Comparison of ENCODE assay signal across 25 cellular contexts in genomic region chr4:81606166-81606565, GRCh38.
DNase-seq lines count a peak whose midpoint lies in the region; FAIRE-seq and TF ChIP-seq lines count a peak whose summit lies in the region.
"Had no signal": no experiment of that assay in that cellular context is flagged by ENCODE, and none has a peak within 500 bp of the region (broad histone marks: within the 10 kb centered on the region; RNA-seq: fewer than 3 reads in every experiment).

No MANE protein-coding gene starts in this region.

- H3F3A ChIP-seq in OCI-LY1 (ENCODE audit: insufficient read depth, low read length): no peaks in the 10 kb centered on the region

- no peaks in the 10 kb centered on the region for H3K79me2 ChIP-seq in OCI-LY1 (ENCODE audit: insufficient read depth, low read length)

- peak; percentile 2 for DNase-seq in fibroblast of peridontal ligament (ENCODE audit: extremely low read depth)
- peak; percentile 22 for DNase-seq in putamen (ENCODE audit: low spot score)
- DNase-seq in activated T-helper 1 cell treated with anti-CD3 and anti-CD28 coated beads, Interleukin-12 subunit alpha, Interleukin-12 subunit beta, Interleukin-2, Interleukin-4 antibody, amounts not matched to agents 30 ng/mL and 10 ng/mL and 1 ng/mL, durations not matched to agents 14 hours and 24 hours and 36 hours (ENCODE audit: low spot score): no peak
- no peak for DNase-seq in NCI-H1105 (lab: John Stamatoyannopoulos, UW)
- DNase-seq in SW 1271 (lab: John Stamatoyannopoulos, UW): no peak
- DNase-seq in HTR-8/SVneo (ENCODE audit: insufficient read length, low spot score): no peak
- DNase-seq: activated CD4-positive, alpha-beta memory T cell treated with anti-CD3 and anti-CD28 coated beads, Interleukin-2, amount 10 ng/mL, durations not matched to agents 7 days and 5 days; activated CD4-positive, CD25-positive, alpha-beta regulatory T cell; activated effector memory CD4-positive, alpha-beta T cell treated with Interleukin-2 at 50 U/mL for 16 hours; DMS79; effector CD8-positive, alpha-beta T cell; erythroblast; foreskin melanocyte; immature natural killer cell; NCI-H2081 treated with DMSO at 0.1 percent for 48 hours; NCI-H82; stimulated activated CD4-positive, alpha-beta T cell treated with anti-CD3 and anti-CD28 coated beads, Interleukin-15, amount 100 ng/mL, for 24 hours; stimulated activated naive CD8-positive, alpha-beta T cell treated with anti-CD3 and anti-CD28 coated beads, Interleukin-15, amount 100 ng/mL, for 72 hours; T1000 had no signal

- no peaks in the 10 kb centered on the region for H3K36me3 ChIP-seq in BLaER1
- H3K36me3 ChIP-seq in OCI-LY1 (ENCODE audit: insufficient read depth, low read length): no peaks in the 10 kb centered on the region
- H3K36me3 ChIP-seq: tibial artery had no signal

- H3K27ac ChIP-seq in BLaER1: 0 out of 2 replicates have a peak overlapping the region, but pooled peaks have one; percentile 33
- peak overlapping the region; percentile 88 for H3K27ac ChIP-seq in OCI-LY1 (ENCODE audit: low read depth, low read length, poor library complexity, severe bottlenecking)
- H3K27ac ChIP-seq: body of pancreas, tibial artery had no signal

- H3K4me2 ChIP-seq in BLaER1: peak overlapping the region; percentile 63; the same call in 1 of the 2 replicates
- H3K4me2 ChIP-seq in OCI-LY1 (ENCODE audit: low read length): peak overlapping the region; percentile 59

- no peaks in the 10 kb centered on the region for H3K27me3 Mint-ChIP-seq in activated T-helper 1 cell treated with anti-CD3 and anti-CD28 coated beads, Interleukin-12 subunit alpha, Interleukin-12 subunit beta, Interleukin-2, Interleukin-4 antibody, amounts not matched to agents 30 ng/mL and 10 ng/mL and 1 ng/mL, durations not matched to agents 14 hours and 24 hours and 36 hours (ENCODE audit: insufficient read depth)
- H3K27me3 Mint-ChIP-seq: stimulated activated naive CD8-positive, alpha-beta T cell treated with anti-CD3 and anti-CD28 coated beads, Interleukin-15, amount 100 ng/mL, for 72 hours had no signal

- TF ChIP-seq CTCF in OCI-LY1 (IDR thresholded peaks at IDR 0.05; ENCODE audit: low read length): no peak

- H3K27me3 ChIP-seq in BLaER1 (no peaks in the 10 kb centered on the region), OCI-LY1 (ENCODE audit: insufficient read depth, low read length) (no peaks in the 10 kb centered on the region)
- H3K27me3 ChIP-seq: body of pancreas, tibial artery had no signal

- no peak overlapping the region for H3K9ac ChIP-seq in BLaER1
- peak overlapping the region; percentile 39; the same call in 1 of the 2 replicates for H3K9ac ChIP-seq in OCI-LY1 (ENCODE audit: low read length)

- no peak overlapping the region for H3K4me3 ChIP-seq in BLaER1
- H3K4me3 ChIP-seq in OCI-LY1 (ENCODE audit: low read depth, low read length, poor library complexity, severe bottlenecking): peak overlapping the region; percentile 29
- H3K4me3 ChIP-seq: body of pancreas, tibial artery had no signal

- no peaks in the 10 kb centered on the region for H3K9me3 Mint-ChIP-seq in activated T-helper 1 cell treated with anti-CD3 and anti-CD28 coated beads, Interleukin-12 subunit alpha, Interleukin-12 subunit beta, Interleukin-2, Interleukin-4 antibody, amounts not matched to agents 30 ng/mL and 10 ng/mL and 1 ng/mL, durations not matched to agents 14 hours and 24 hours and 36 hours
- H3K9me3 Mint-ChIP-seq: activated CD4-positive, alpha-beta memory T cell treated with anti-CD3 and anti-CD28 coated beads, Interleukin-2, amount 10 ng/mL, durations not matched to agents 7 days and 5 days; stimulated activated naive CD8-positive, alpha-beta T cell treated with anti-CD3 and anti-CD28 coated beads, Interleukin-15, amount 100 ng/mL, for 72 hours had no signal

- intact Hi-C loops in activated T-helper 1 cell treated with anti-CD3 and anti-CD28 coated beads, Interleukin-12 subunit alpha, Interleukin-12 subunit beta, Interleukin-2, Interleukin-4 antibody, amounts not matched to agents 30 ng/mL and 10 ng/mL and 1 ng/mL, durations not matched to agents 14 hours and 24 hours and 36 hours (cut with micrococcal nuclease): no loop called here

- H4K20me1 ChIP-seq in BLaER1 (no peaks in the 10 kb centered on the region), OCI-LY1 (ENCODE audit: insufficient read depth, low read length) (no peaks in the 10 kb centered on the region)

- H3K4me3 Mint-ChIP-seq in activated T-helper 1 cell treated with anti-CD3 and anti-CD28 coated beads, Interleukin-12 subunit alpha, Interleukin-12 subunit beta, Interleukin-2, Interleukin-4 antibody, amounts not matched to agents 30 ng/mL and 10 ng/mL and 1 ng/mL, durations not matched to agents 14 hours and 24 hours and 36 hours: no peak overlapping the region
- H3K4me3 Mint-ChIP-seq: activated CD4-positive, alpha-beta memory T cell treated with anti-CD3 and anti-CD28 coated beads, Interleukin-2, amount 10 ng/mL, durations not matched to agents 7 days and 5 days; immature natural killer cell; mesothelial cell of epicardium; nephron; stimulated activated naive CD8-positive, alpha-beta T cell treated with anti-CD3 and anti-CD28 coated beads, Interleukin-15, amount 100 ng/mL, for 72 hours had no signal

- FAIRE-seq in HTR-8/SVneo (lab: Jason Lieb, UNC): no peak

- no peaks in the 10 kb centered on the region for H3K36me3 Mint-ChIP-seq in activated T-helper 1 cell treated with anti-CD3 and anti-CD28 coated beads, Interleukin-12 subunit alpha, Interleukin-12 subunit beta, Interleukin-2, Interleukin-4 antibody, amounts not matched to agents 30 ng/mL and 10 ng/mL and 1 ng/mL, durations not matched to agents 14 hours and 24 hours and 36 hours (ENCODE audit: low read depth)
- H3K36me3 Mint-ChIP-seq: immature natural killer cell, mesothelial cell of epicardium had no signal

- H3K27ac Mint-ChIP-seq in activated T-helper 1 cell treated with anti-CD3 and anti-CD28 coated beads, Interleukin-12 subunit alpha, Interleukin-12 subunit beta, Interleukin-2, Interleukin-4 antibody, amounts not matched to agents 30 ng/mL and 10 ng/mL and 1 ng/mL, durations not matched to agents 14 hours and 24 hours and 36 hours: no peak overlapping the region
- H3K27ac Mint-ChIP-seq: activated CD4-positive, alpha-beta memory T cell treated with anti-CD3 and anti-CD28 coated beads, Interleukin-2, amount 10 ng/mL, durations not matched to agents 7 days and 5 days; immature natural killer cell; mesothelial cell of epicardium; stimulated activated naive CD8-positive, alpha-beta T cell treated with anti-CD3 and anti-CD28 coated beads, Interleukin-15, amount 100 ng/mL, for 72 hours had no signal

- H3K4me1 Mint-ChIP-seq in activated T-helper 1 cell treated with anti-CD3 and anti-CD28 coated beads, Interleukin-12 subunit alpha, Interleukin-12 subunit beta, Interleukin-2, Interleukin-4 antibody, amounts not matched to agents 30 ng/mL and 10 ng/mL and 1 ng/mL, durations not matched to agents 14 hours and 24 hours and 36 hours (ENCODE audit: low read depth): no peaks in the 10 kb centered on the region

- no peaks in the 10 kb centered on the region for H3K9me2 ChIP-seq in OCI-LY1 (ENCODE audit: low read depth, low read length)

- peak overlapping the region; percentile 39; the same call in 1 of the 2 replicates for H2AFZ ChIP-seq in OCI-LY1 (ENCODE audit: low read length)

- H3K9me3 ChIP-seq in BLaER1 (peaks cover 4% of the 10 kb centered on the region; the same call in 1 of the 2 replicates), OCI-LY1 (ENCODE audit: low read length) (no peaks in the 10 kb centered on the region)
- H3K9me3 ChIP-seq: body of pancreas, tibial artery had no signal

- H3K4me1 ChIP-seq in BLaER1: peaks cover 38% of the 10 kb centered on the region
- peaks cover 56% of the 10 kb centered on the region for H3K4me1 ChIP-seq in OCI-LY1 (ENCODE audit: insufficient read depth, low read length, severe bottlenecking)
- H3K4me1 ChIP-seq: body of pancreas had no signal

Comparison
In these comparisons a context has a peak if more than half of its experiments do, and no peak if none do; other contexts are left out.
1. DNase-seq: peak in fibroblast of peridontal ligament (single experiment) and putamen (single experiment); none in activated T-helper 1 cell treated with anti-CD3 and anti-CD28 coated beads, Interleukin-12 subunit alpha, Interleukin-12 subunit beta, Interleukin-2, Interleukin-4 antibody, amounts not matched to agents 30 ng/mL and 10 ng/mL and 1 ng/mL, durations not matched to agents 14 hours and 24 hours and 36 hours (single experiment), NCI-H1105 (single experiment), SW 1271 (0 of 2) and HTR-8/SVneo (single experiment).